Comparison of ENCODE assay signal across 8 cellular contexts in genomic region chr19:38684078-38684861, GRCh38. TPM values are rescaled to one million over a fixed set of nuclear protein-coding genes. Genes with fewer than 3 reads are reported as not detected.
DNase-seq lines count a peak whose midpoint lies in the region; ATAC-seq, FAIRE-seq and TF ChIP-seq lines count a peak whose summit lies in the region.

No MANE protein-coding gene starts in this region.

- H3K4me3 ChIP-seq in NT2/D1 (ENCODE audit: insufficient read length, low read depth) (no peak overlapping the region), astrocyte of the spinal cord (ENCODE audit: low read depth, low read length) (no peak overlapping the region), kidney (ENCODE audit: low read length in 2 of 2) (no peak overlapping the region)

- H3K36me3 Mint-ChIP-seq in activated naive CD4-positive, alpha-beta T cell treated with anti-CD3 and anti-CD28 coated beads, Interleukin-2, amount 10 ng/mL, durations not matched to agents 7 days and 5 days = peaks cover 42% of the 10 kb centered on the region

- ATAC-seq in HG03378 (IDR thresholded peaks at IDR 0.05; ENCODE audit: unreplicated experiment) = no peak

- intact Hi-C loops in kidney (cut with DNase I) = no loop called here

- peaks cover 95% of the 10 kb centered on the region for H3K4me1 Mint-ChIP-seq in activated naive CD4-positive, alpha-beta T cell treated with anti-CD3 and anti-CD28 coated beads, Interleukin-2, amount 10 ng/mL, durations not matched to agents 7 days and 5 days

- no peak for FAIRE-seq in kidney (lab: Jason Lieb, UNC)

- no peak for TF ChIP-seq CTCF in astrocyte of the spinal cord (IDR thresholded peaks at IDR 0.05; ENCODE audit: low read depth, low read length)
- TF ChIP-seq CTCF in kidney (IDR thresholded peaks at IDR 0.05; ENCODE audit: borderline replicate concordance, extremely low read depth, insufficient read depth) = no peak

- peaks cover 3% of the 10 kb centered on the region for H3K9me3 Mint-ChIP-seq in activated naive CD4-positive, alpha-beta T cell treated with anti-CD3 and anti-CD28 coated beads, Interleukin-2, amount 10 ng/mL, durations not matched to agents 7 days and 5 days

- H3K36me3 ChIP-seq in NT2/D1 (ENCODE audit: insufficient read depth, insufficient read length, low read length) (peaks cover 29% of the 10 kb centered on the region), kidney (ENCODE audit: control insufficient read depth in 1 of 2, insufficient read depth in 2 of 2, low read length in 2 of 2) (peaks cover 0 to 6% of the 10 kb centered on the region in 2 donors)

- peak overlapping the region; percentile 73 for H3K27ac Mint-ChIP-seq in activated naive CD4-positive, alpha-beta T cell treated with anti-CD3 and anti-CD28 coated beads, Interleukin-2, amount 10 ng/mL, durations not matched to agents 7 days and 5 days

- DNase-seq in activated naive CD4-positive, alpha-beta T cell treated with anti-CD3 and anti-CD28 coated beads, Interleukin-2, amount 10 ng/mL, durations not matched to agents 7 days and 5 days = no peak
- no peak for DNase-seq in activated naive CD4-positive, alpha-beta T cell treated with anti-CD3 and anti-CD28 coated beads, Interleukin-2, amount 50 U/mL, for 16 hours
- DNase-seq in NT2/D1 (ENCODE audit: low read depth, low spot score) (no peak), astrocyte of the spinal cord (ENCODE audit: low read depth, low spot score) (peak; percentile 95), kidney (peak; percentile 89), stromal cell of bone marrow (ENCODE audit: low read depth) (peak; percentile 87)
- no peak for DNase-seq in NK-92 treated with Interleukin-12 subunit alpha and Interleukin-12 subunit beta, amount 100 ng/mL, for 24 hours (lab: John Stamatoyannopoulos, UW)

- H3K4me3 Mint-ChIP-seq in activated naive CD4-positive, alpha-beta T cell treated with anti-CD3 and anti-CD28 coated beads, Interleukin-2, amount 10 ng/mL, durations not matched to agents 7 days and 5 days = no peak overlapping the region

- in situ Hi-C loops in astrocyte of the spinal cord (cut with HindIII; ENCODE audit: low sequenced_read_pairs) = no loop called here

- H3K4me1 ChIP-seq in NT2/D1 (ENCODE audit: insufficient read depth, insufficient read length) (peaks cover 17% of the 10 kb centered on the region), kidney (ENCODE audit: control insufficient read depth in 1 of 2, insufficient read depth in 1 of 2, low read depth in 1 of 2, low read length in 2 of 2) (peaks cover 71 to 91% of the 10 kb centered on the region in 2 donors)

- CTCF ChIA-PET in activated naive CD4-positive, alpha-beta T cell treated with anti-CD3 and anti-CD28 coated beads, Interleukin-2, amount 10 ng/mL, durations not matched to agents 7 days and 5 days (lab: Charles Lee) = interaction anchor here (0.7 to 1.1 kb wide), 2 partner anchors 12 to 14 kb away, joined by 3 read pairs; no protein-coding TSS in a partner anchor

- peak overlapping the region; percentile 100 for H3K27ac ChIP-seq in kidney (ENCODE audit: low read depth in 2 of 2, low read length in 2 of 2)

- peaks cover 5% of the 10 kb centered on the region; the same call in 1 of the 2 replicates for H3K9me3 ChIP-seq in NT2/D1 (ENCODE audit: insufficient read depth, low read length)
- no peaks in the 10 kb centered on the region for H3K9me3 ChIP-seq in kidney (ENCODE audit: control insufficient read depth in 1 of 2, low read length in 2 of 2)

- no peaks in the 10 kb centered on the region for H3K27me3 Mint-ChIP-seq in activated naive CD4-positive, alpha-beta T cell treated with anti-CD3 and anti-CD28 coated beads, Interleukin-2, amount 10 ng/mL, durations not matched to agents 7 days and 5 days

- H3K9ac ChIP-seq in NT2/D1 (ENCODE audit: insufficient read length, low read depth) (peak overlapping the region; percentile 11), kidney (ENCODE audit: low read length in 2 of 2) (peak overlapping the region; percentile 30 to 95)

- no peaks in the 10 kb centered on the region for H3K27me3 ChIP-seq in NT2/D1 (ENCODE audit: insufficient read depth, insufficient read length)

RNA-seq across cellular contexts. Expression of gene ACTN4, which starts 36.8 kb away (rescaled TPM):
- 606 TPM for total RNA-seq in kidney
- 231 TPM for polyA plus RNA-seq in kidney (ENCODE audit: insufficient read depth, low read depth, low replicate concordance)

Comparison
In these comparisons a context has a peak if more than half of its experiments do, and no peak if none do; other contexts are left out.
1. DNase-seq: peak in astrocyte of the spinal cord (single experiment), kidney (single experiment) and stromal cell of bone marrow (single experiment); none in activated naive CD4-positive, alpha-beta T cell treated with anti-CD3 and anti-CD28 coated beads, Interleukin-2, amount 10 ng/mL, durations not matched to agents 7 days and 5 days (single experiment), activated naive CD4-positive, alpha-beta T cell treated with anti-CD3 and anti-CD28 coated beads, Interleukin-2, amount 50 U/mL, for 16 hours (single experiment), NT2/D1 (single experiment) and NK-92 treated with Interleukin-12 subunit alpha and Interleukin-12 subunit beta, amount 100 ng/mL, for 24 hours (single experiment).